In the genomic region with DNA sequence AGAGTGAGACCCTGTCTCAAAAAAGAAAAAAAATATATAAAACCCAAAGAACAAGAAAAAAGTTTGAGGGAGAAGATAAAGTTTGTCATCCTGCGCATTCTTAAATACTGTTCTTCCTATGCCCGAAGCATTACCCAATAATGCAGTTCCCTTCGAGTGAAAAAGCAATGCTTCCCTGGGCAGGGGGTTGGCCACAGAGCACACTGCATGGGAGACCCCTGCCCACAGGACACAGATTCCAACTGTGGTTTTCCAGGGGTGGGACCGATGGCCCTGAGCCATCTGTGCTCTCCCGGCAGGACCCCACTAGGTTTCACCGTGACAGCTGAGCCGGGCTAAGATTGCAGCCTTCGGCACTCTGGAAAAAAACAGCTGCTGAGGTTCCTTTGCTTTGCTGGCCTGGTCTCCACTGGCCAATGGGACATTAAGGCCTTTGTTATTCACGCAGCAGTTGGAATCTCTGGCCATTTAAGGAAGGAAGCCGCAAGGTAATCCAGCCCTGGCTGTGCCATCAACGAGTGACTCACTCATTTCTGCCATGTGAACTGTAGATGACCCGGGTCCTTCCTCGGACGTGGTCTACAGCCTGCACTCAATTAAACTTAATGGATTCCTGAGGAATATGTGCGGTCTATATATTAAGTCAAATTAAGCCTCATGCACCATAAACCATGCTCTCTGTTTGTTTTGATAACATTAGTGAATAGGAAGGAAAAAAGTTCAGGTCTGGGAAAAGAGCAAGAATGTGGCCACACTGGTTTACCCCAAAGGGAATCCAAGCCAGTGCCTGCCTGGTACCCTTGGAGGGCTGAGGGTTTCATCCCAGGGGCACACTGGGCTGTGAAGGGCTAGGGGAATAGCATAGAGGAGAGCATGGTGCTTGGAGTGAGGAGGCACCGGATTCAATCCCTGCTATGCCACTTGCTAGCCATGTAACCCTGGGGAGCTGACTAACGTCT, we compare ENCODE assay signal across 11 cellular contexts.
DNase-seq lines count a peak whose midpoint lies in the region; ATAC-seq and TF ChIP-seq lines count a peak whose summit lies in the region.
"Had no signal": no experiment of that assay in that cellular context is flagged by ENCODE, and none has a peak within 500 bp of the region (broad histone marks: within the 10 kb centered on the region; RNA-seq: fewer than 3 reads in every experiment).

No MANE protein-coding gene starts in this region.

- intact Hi-C loops in prostate gland (cut with DNase I) = loop anchor here (5.0 to 10.0 kb wide), 3 partner anchors 58 to 359 kb away; a partner anchor contains a TSS

- H3K27ac Mint-ChIP-seq in GM23338 = peak overlapping the region; percentile 82; the same call in 1 of the 2 replicates
- H3K27ac Mint-ChIP-seq: T-cell had no signal

- no peaks in the 10 kb centered on the region for H3F3A ChIP-seq in GM23338 (replicated peaks; ENCODE audit: low read depth)

- ATAC-seq in GM23338 (peak; percentile 55), HG02588 (IDR thresholded peaks at IDR 0.05; ENCODE audit: unreplicated experiment) (no peak), GM21423 (IDR thresholded peaks at IDR 0.05; ENCODE audit: unreplicated experiment) (no peak)
- ATAC-seq: T-cell had no signal

- WGBS in prostate gland = 40% methylated on average over 17 of the region's 17 CpGs

- H3K4me1 ChIP-seq in GM23338 (ENCODE audit: insufficient read depth) = no peaks in the 10 kb centered on the region
- H3K4me1 ChIP-seq in SJSA1 (replicated peaks) = peaks cover 32% of the 10 kb centered on the region
- H3K4me1 ChIP-seq in prostate gland (replicated peaks) = peaks cover 5% of the 10 kb centered on the region

- peaks cover 8% of the 10 kb centered on the region; the same call in 2 of the 3 replicates for H3K4me1 Mint-ChIP-seq in GM23338

- no peak overlapping the region for H2AFZ ChIP-seq in GM23338

- no peaks in the 10 kb centered on the region; the same call in 1 of the 2 replicates for H3K9me3 ChIP-seq in SJSA1 (replicated peaks)
- H3K9me3 ChIP-seq in prostate gland = no peaks in the 10 kb centered on the region

- TF ChIP-seq POLR2A in prostate gland (IDR thresholded peaks at IDR 0.05) = no peak

- H3K4me3 ChIP-seq in GM23338 (no peak overlapping the region), SJSA1 (no peak overlapping the region), prostate gland (no peak overlapping the region)
- H3K4me3 ChIP-seq: cardiac muscle cell, skin epidermis had no signal

- no peaks in the 10 kb centered on the region for H3K79me2 ChIP-seq in GM23338 (replicated peaks; ENCODE audit: insufficient read depth)

- no peak overlapping the region for H3K4me3 Mint-ChIP-seq in GM23338
- H3K4me3 Mint-ChIP-seq: T-cell had no signal

- H3K4me2 ChIP-seq in GM23338 = no peak overlapping the region

- H3K27me3 ChIP-seq in GM23338 (ENCODE audit: insufficient read depth) (no peaks in the 10 kb centered on the region), SJSA1 (replicated peaks) (no peaks in the 10 kb centered on the region), prostate gland (replicated peaks; ENCODE audit: insufficient read depth) (no peaks in the 10 kb centered on the region)
- H3K27me3 ChIP-seq: cardiac muscle cell had no signal

- no peaks in the 10 kb centered on the region for H4K20me1 ChIP-seq in GM23338 (replicated peaks; ENCODE audit: insufficient read depth)

- H3K27ac ChIP-seq in GM23338 (ENCODE audit: low read depth) = 0 out of 2 replicates have a peak overlapping the region, but pooled peaks have one; percentile 29
- H3K27ac ChIP-seq in SJSA1 = peak overlapping the region; percentile 71
- peak overlapping the region in 1 of 2 donors; percentile 26 for H3K27ac ChIP-seq in prostate gland
- H3K27ac ChIP-seq: cardiac muscle cell had no signal

- TF ChIP-seq CTCF in GM23338 (conservative IDR thresholded peaks at IDR 0.05; ENCODE audit: low read depth in 2 of 2) (no peak), prostate gland (IDR thresholded peaks at IDR 0.05) (no peak)

- H3K9me2 ChIP-seq in GM23338 (ENCODE audit: insufficient read depth) = no peaks in the 10 kb centered on the region; the same call in 1 of the 2 replicates

- H3K9me3 Mint-ChIP-seq in GM23338 = peaks cover 9% of the 10 kb centered on the region; the same call in 2 of the 3 replicates
- H3K9me3 Mint-ChIP-seq: T-cell had no signal

- DNase-seq in GM23338 (ENCODE audit: low spot score) (peak; percentile 75), SJSA1 (ENCODE audit: low read depth in 1 of 2, low spot score in 2 of 2) (peak; percentile 96), fibroblast of the conjunctiva (ENCODE audit: low read depth) (peak; percentile 76), prostate gland (ENCODE audit: low spot score) (peak; percentile 11), NCI-H1105 (lab: John Stamatoyannopoulos, UW) (no peak)
- DNase-seq in activated T-cell treated with anti-CD3 and anti-CD28 coated beads, Interleukin-2, amount 50 U/mL, for 48 hours = no peak
- DNase-seq: T-cell had no signal

- H3K27me3 Mint-ChIP-seq in GM23338 (ENCODE audit: insufficient read depth, low read depth, poor library complexity) = peaks cover 4% of the 10 kb centered on the region

- no peaks in the 10 kb centered on the region for H3K36me3 ChIP-seq in GM23338 (ENCODE audit: insufficient read depth)
- no peaks in the 10 kb centered on the region for H3K36me3 ChIP-seq in SJSA1
- H3K36me3 ChIP-seq in prostate gland = no peaks in the 10 kb centered on the region
- H3K36me3 ChIP-seq: cardiac muscle cell had no signal

- H3K36me3 Mint-ChIP-seq in GM23338 (ENCODE audit: low read depth) = peaks cover 3% of the 10 kb centered on the region; the same call in 2 of the 3 replicates
- H3K36me3 Mint-ChIP-seq: T-cell had no signal

TF ChIP-seq in GM23338, 12 proteins besides CTCF, POLR2A, EP300 and RAD21 (continues in another document):
- TF ChIP-seq EZH2 (IDR thresholded peaks at IDR 0.05; ENCODE audit: low read depth, unreplicated experiment) = no peak
- TF ChIP-seq, protein P1, sequence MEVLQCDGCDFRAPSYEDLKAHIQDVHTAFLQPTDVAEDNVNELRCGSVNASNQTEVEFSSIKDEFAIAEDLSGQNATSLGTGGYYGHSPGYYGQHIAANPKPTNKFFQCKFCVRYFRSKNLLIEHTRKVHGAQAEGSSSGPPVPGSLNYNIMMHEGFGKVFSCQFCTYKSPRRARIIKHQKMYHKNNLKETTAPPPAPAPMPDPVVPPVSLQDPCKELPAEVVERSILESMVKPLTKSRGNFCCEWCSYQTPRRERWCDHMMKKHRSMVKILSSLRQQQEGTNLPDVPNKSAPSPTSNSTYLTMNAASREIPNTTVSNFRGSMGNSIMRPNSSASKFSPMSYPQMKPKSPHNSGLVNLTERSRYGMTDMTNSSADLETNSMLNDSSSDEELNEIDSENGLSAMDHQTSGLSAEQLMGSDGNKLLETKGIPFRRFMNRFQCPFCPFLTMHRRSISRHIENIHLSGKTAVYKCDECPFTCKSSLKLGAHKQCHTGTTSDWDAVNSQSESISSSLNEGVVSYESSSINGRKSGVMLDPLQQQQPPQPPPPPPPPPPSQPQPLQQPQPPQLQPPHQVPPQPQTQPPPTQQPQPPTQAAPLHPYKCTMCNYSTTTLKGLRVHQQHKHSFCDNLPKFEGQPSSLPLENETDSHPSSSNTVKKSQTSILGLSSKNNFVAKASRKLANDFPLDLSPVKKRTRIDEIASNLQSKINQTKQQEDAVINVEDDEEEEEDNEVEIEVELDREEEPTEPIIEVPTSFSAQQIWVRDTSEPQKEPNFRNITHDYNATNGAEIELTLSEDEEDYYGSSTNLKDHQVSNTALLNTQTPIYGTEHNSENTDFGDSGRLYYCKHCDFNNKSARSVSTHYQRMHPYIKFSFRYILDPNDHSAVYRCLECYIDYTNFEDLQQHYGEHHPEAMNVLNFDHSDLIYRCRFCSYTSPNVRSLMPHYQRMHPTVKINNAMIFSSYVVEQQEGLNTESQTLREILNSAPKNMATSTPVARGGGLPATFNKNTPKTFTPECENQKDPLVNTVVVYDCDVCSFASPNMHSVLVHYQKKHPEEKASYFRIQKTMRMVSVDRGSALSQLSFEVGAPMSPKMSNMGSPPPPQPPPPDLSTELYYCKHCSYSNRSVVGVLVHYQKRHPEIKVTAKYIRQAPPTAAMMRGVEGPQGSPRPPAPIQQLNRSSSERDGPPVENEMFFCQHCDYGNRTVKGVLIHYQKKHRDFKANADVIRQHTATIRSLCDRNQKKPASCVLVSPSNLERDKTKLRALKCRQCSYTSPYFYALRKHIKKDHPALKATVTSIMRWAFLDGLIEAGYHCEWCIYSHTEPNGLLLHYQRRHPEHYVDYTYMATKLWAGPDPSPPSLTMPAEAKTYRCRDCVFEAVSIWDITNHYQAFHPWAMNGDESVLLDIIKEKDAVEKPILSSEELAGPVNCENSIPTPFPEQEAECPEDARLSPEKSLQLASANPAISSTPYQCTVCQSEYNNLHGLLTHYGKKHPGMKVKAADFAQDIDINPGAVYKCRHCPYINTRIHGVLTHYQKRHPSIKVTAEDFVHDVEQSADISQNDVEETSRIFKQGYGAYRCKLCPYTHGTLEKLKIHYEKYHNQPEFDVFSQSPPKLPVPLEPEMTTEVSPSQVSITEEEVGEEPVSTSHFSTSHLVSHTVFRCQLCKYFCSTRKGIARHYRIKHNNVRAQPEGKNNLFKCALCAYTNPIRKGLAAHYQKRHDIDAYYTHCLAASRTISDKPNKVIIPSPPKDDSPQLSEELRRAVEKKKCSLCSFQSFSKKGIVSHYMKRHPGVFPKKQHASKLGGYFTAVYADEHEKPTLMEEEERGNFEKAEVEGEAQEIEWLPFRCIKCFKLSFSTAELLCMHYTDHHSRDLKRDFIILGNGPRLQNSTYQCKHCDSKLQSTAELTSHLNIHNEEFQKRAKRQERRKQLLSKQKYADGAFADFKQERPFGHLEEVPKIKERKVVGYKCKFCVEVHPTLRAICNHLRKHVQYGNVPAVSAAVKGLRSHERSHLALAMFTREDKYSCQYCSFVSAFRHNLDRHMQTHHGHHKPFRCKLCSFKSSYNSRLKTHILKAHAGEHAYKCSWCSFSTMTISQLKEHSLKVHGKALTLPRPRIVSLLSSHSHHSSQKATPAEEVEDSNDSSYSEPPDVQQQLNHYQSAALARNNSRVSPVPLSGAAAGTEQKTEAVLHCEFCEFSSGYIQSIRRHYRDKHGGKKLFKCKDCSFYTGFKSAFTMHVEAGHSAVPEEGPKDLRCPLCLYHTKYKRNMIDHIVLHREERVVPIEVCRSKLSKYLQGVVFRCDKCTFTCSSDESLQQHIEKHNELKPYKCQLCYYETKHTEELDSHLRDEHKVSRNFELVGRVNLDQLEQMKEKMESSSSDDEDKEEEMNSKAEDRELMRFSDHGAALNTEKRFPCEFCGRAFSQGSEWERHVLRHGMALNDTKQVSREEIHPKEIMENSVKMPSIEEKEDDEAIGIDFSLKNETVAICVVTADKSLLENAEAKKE (CRISPR knock-in tag; IDR thresholded peaks at IDR 0.05) = peak; percentile 62

Comparison
In these comparisons a context has a peak if more than half of its experiments do, and no peak if none do; other contexts are left out.
1. DNase-seq: peak in GM23338 (single experiment), SJSA1 (2 of 2), fibroblast of the conjunctiva (single experiment) and prostate gland (single experiment); none in activated T-cell treated with anti-CD3 and anti-CD28 coated beads, Interleukin-2, amount 50 U/mL, for 48 hours (0 of 2) and NCI-H1105 (single experiment).